In genomic region chr3:15933439-15934144, GRCh38 we compare ENCODE assay signal across 18 cellular contexts.
DNase-seq lines count a peak whose midpoint lies in the region; ATAC-seq and TF ChIP-seq lines count a peak whose summit lies in the region.
"Had no signal": no experiment of that assay in that cellular context is flagged by ENCODE, and none has a peak within 500 bp of the region (broad histone marks: within the 10 kb centered on the region; RNA-seq: fewer than 3 reads in every experiment).

No MANE protein-coding gene starts in this region.

- no peaks in the 10 kb centered on the region for H3K4me1 Mint-ChIP-seq in MCF 10A (ENCODE audit: insufficient read depth, unreplicated experiment)
- H3K4me1 Mint-ChIP-seq: CD4-positive, alpha-beta memory T cell had no signal

- POLR2A ChIA-PET in MCF 10A (lab: Yijun Ruan, JAX): interaction anchor here (0.7 kb wide), 1 partner anchor 49 kb away, joined by 5 read pairs; no protein-coding TSS in a partner anchor

- CTCF ChIA-PET in MCF 10A (lab: Yijun Ruan, JAX): no interaction called here

- H3K9me3 Mint-ChIP-seq in MCF 10A (ENCODE audit: unreplicated experiment): no peaks in the 10 kb centered on the region

- no peak for TF ChIP-seq CTCF in MCF 10A (IDR thresholded peaks at IDR 0.05; ENCODE audit: unreplicated experiment)
- TF ChIP-seq CTCF in breast epithelium (IDR thresholded peaks at IDR 0.05): no peak
- TF ChIP-seq CTCF in vagina (IDR thresholded peaks at IDR 0.05): no peak
- no peak for TF ChIP-seq CTCF in GM20000 (IDR thresholded peaks at IDR 0.05; ENCODE audit: extremely low read depth, missing control alignments)

- H3K9me3 ChIP-seq in breast epithelium (no peaks in the 10 kb centered on the region), vagina (no peaks in the 10 kb centered on the region)
- H3K9me3 ChIP-seq: pancreas, SJCRH30, spleen had no signal

- H3K27me3 Mint-ChIP-seq in MCF 10A (ENCODE audit: insufficient read depth, unreplicated experiment): no peaks in the 10 kb centered on the region

- H3K36me3 Mint-ChIP-seq in MCF 10A (ENCODE audit: insufficient read depth, unreplicated experiment): no peaks in the 10 kb centered on the region
- H3K36me3 Mint-ChIP-seq: CD4-positive, alpha-beta memory T cell had no signal

- H3K4me1 ChIP-seq in breast epithelium: no peaks in the 10 kb centered on the region
- peaks cover 10% of the 10 kb centered on the region for H3K4me1 ChIP-seq in vagina
- H3K4me1 ChIP-seq: pancreas, SJCRH30 had no signal

- peak; percentile 53 for DNase-seq in MCF 10A (ENCODE audit: unreplicated experiment)
- DNase-seq in breast epithelium (ENCODE audit: low spot score in 2 of 2): no peak
- DNase-seq in cerebellar cortex (ENCODE audit: low spot score): peak; percentile 78
- DNase-seq in iris pigment epithelial cell (ENCODE audit: low read depth): peak; percentile 44
- DNase-seq in vagina (ENCODE audit: extremely low spot score in 2 of 2): no peak
- no peak for DNase-seq in GM20000 (ENCODE audit: low spot score)
- DNase-seq: activated naive CD4-positive, alpha-beta T cell; CD4-positive, alpha-beta memory T cell; NCI-H1092 treated with DMSO at 0.1 percent for 48 hours; NCI-H226; pancreas; SJCRH30; spleen; stimulated activated naive CD4-positive, alpha-beta T cell treated with Interleukin-2 at 50 U/mL for 16 hours had no signal

- TF ChIP-seq POLR2A in breast epithelium (IDR thresholded peaks at IDR 0.05) (no peak), vagina (IDR thresholded peaks at IDR 0.05) (no peak)

- H3K36me3 ChIP-seq in breast epithelium: no peaks in the 10 kb centered on the region
- H3K36me3 ChIP-seq in vagina: no peaks in the 10 kb centered on the region
- H3K36me3 ChIP-seq: cardiac muscle cell, pancreas, SJCRH30, spleen had no signal

- no peak for ATAC-seq in GM19467 (IDR thresholded peaks at IDR 0.05; ENCODE audit: unreplicated experiment)
- no peak for ATAC-seq in HG03039 (IDR thresholded peaks at IDR 0.05; ENCODE audit: unreplicated experiment)
- ATAC-seq: pancreas had no signal

- no peak overlapping the region for H3K27ac ChIP-seq in breast epithelium
- peak overlapping the region; percentile 4 for H3K27ac ChIP-seq in vagina
- H3K27ac ChIP-seq: cardiac muscle cell, pancreas, SJCRH30 had no signal

- H3K4me3 Mint-ChIP-seq in MCF 10A (ENCODE audit: unreplicated experiment): no peak overlapping the region
- H3K4me3 Mint-ChIP-seq: CD4-positive, alpha-beta memory T cell; IgD-negative memory B cell had no signal

- no TSS peak for BruUV-seq in MCF 10A (replicated peaks; lab: Mats Ljungman, UMichigan)

- H3K27ac Mint-ChIP-seq in MCF 10A (ENCODE audit: low read depth, unreplicated experiment): no peak overlapping the region
- H3K27ac Mint-ChIP-seq: CD4-positive, alpha-beta memory T cell; IgD-negative memory B cell had no signal

- H3K4me3 ChIP-seq in breast epithelium: no peak overlapping the region
- no peak overlapping the region for H3K4me3 ChIP-seq in vagina
- H3K4me3 ChIP-seq: cardiac muscle cell, pancreas, SJCRH30, spleen had no signal

- H3K27me3 ChIP-seq in breast epithelium (no peaks in the 10 kb centered on the region), vagina (no peaks in the 10 kb centered on the region)
- H3K27me3 ChIP-seq: cardiac muscle cell, pancreas, SJCRH30, spleen had no signal

- intact Hi-C loops in MCF 10A (cut with micrococcal nuclease): no loop called here
- intact Hi-C loops in breast epithelium (cut with DNase I; ENCODE audit: low total_unique reads): no loop called here
- intact Hi-C loops in vagina (cut with DNase I): no loop called here

Comparison
In these comparisons a context has a peak if more than half of its experiments do, and no peak if none do; other contexts are left out.
1. DNase-seq: peak in MCF 10A (single experiment), cerebellar cortex (single experiment) and iris pigment epithelial cell (single experiment); none in breast epithelium (0 of 2), vagina (0 of 2) and GM20000 (single experiment).